In the genomic region with DNA sequence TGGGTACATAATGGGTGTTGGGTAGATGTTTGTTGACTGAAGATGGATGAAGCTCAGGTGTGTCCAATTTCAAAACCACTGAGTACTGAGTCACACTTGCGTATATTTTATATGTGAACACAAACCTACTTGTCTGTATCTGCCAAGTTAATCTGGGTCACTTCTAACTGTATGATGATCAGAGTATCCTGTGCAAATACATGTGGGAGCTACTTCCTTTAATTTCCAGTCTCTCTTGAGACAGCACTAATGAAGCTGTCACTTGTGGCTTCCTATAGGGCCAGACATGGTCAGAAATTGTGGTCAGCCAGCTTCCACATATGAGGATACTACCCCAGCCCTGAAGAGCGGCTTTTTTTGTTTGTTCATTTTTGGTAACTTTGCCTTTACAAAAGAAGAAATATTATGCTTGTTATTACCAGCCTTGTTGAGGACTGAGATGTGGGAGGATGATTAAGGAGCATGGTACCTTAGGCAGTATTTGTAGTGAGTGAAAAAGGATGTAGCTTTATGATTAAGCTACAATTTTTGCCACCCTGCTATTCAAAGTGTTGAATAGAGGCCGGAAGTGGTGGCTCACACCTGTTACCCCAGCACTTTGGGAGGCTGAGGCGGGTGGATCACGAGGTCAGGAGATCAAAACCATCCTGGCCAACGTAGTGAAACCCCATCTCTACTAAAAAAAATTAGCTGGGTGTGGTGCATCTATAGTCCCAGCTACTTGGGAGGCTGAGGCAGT, we compare ENCODE assay signal across 1 cellular context.
TF ChIP-seq lines count a peak whose summit lies in the region.

No MANE protein-coding gene starts in this region.

TF ChIP-seq in HepG2, 621 proteins besides CTCF, POLR2A, EP300 and RAD21:
- TF ChIP-seq MXD1 (CRISPR knock-in tag; IDR thresholded peaks at IDR 0.05), result no peak
- TF ChIP-seq NR3C1 (CRISPR knock-in tag; IDR thresholded peaks at IDR 0.05), result no peak
- TF ChIP-seq TOE1 (CRISPR knock-in tag; IDR thresholded peaks at IDR 0.05), result no peak
- TF ChIP-seq ZNF670 (CRISPR knock-in tag; IDR thresholded peaks at IDR 0.05; ENCODE audit: borderline replicate concordance), result no peak
- TF ChIP-seq CCAR2 (optimal IDR thresholded peaks at IDR 0.05; ENCODE audit: low read depth, low read length), result no peak
- TF ChIP-seq, protein P1, sequence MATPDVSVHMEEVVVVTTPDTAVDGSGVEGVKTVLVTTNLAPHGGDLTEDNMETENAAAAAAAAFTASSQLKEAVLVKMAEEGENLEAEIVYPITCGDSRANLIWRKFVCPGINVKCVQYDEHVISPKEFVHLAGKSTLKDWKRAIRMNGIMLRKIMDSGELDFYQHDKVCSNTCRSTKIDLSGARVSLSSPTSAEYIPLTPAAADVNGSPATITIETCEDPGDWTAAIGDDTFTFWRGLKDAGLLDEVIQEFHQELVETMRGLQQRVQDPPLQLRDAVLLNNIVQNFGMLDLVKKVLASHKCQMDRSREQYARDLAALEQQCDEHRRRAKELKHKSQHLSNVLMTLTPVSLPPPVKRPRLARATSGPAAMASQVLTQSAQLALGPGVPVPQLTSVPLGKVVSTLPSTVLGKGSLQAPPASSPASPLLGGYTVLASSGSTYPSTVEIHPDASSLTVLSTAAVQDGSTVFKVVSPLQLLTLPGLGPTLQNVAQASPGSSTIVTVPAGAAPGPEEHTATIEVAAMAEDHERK (CRISPR knock-in tag; IDR thresholded peaks at IDR 0.05; ENCODE audit: low read depth), result no peak
- TF ChIP-seq ZHX1 (CRISPR knock-in tag; IDR thresholded peaks at IDR 0.05; ENCODE audit: low read depth), result no peak
- TF ChIP-seq, protein P2, sequence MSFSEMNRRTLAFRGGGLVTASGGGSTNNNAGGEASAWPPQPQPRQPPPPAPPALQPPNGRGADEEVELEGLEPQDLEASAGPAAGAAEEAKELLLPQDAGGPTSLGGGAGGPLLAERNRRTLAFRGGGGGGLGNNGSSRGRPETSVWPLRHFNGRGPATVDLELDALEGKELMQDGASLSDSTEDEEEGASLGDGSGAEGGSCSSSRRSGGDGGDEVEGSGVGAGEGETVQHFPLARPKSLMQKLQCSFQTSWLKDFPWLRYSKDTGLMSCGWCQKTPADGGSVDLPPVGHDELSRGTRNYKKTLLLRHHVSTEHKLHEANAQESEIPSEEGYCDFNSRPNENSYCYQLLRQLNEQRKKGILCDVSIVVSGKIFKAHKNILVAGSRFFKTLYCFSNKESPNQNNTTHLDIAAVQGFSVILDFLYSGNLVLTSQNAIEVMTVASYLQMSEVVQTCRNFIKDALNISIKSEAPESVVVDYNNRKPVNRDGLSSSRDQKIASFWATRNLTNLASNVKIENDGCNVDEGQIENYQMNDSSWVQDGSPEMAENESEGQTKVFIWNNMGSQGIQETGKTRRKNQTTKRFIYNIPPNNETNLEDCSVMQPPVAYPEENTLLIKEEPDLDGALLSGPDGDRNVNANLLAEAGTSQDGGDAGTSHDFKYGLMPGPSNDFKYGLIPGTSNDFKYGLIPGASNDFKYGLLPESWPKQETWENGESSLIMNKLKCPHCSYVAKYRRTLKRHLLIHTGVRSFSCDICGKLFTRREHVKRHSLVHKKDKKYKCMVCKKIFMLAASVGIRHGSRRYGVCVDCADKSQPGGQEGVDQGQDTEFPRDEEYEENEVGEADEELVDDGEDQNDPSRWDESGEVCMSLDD (CRISPR knock-in tag; IDR thresholded peaks at IDR 0.05; ENCODE audit: borderline replicate concordance), result no peak
- no peak for TF ChIP-seq TSC22D2 (CRISPR knock-in tag; IDR thresholded peaks at IDR 0.05; ENCODE audit: borderline replicate concordance)
- no peak for TF ChIP-seq ZFP36L2 (CRISPR knock-in tag; IDR thresholded peaks at IDR 0.05)
- no peak for TF ChIP-seq HOXA7 (CRISPR knock-in tag; IDR thresholded peaks at IDR 0.05)
- TF ChIP-seq, protein P3, sequence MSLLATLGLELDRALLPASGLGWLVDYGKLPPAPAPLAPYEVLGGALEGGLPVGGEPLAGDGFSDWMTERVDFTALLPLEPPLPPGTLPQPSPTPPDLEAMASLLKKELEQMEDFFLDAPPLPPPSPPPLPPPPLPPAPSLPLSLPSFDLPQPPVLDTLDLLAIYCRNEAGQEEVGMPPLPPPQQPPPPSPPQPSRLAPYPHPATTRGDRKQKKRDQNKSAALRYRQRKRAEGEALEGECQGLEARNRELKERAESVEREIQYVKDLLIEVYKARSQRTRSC (CRISPR knock-in tag; IDR thresholded peaks at IDR 0.05; ENCODE audit: low read depth), result no peak
- TF ChIP-seq PHF5A (CRISPR knock-in tag; IDR thresholded peaks at IDR 0.05; ENCODE audit: low read depth, unreplicated experiment), result no peak
